18 cellular contexts compared by ENCODE assay signal in the genomic region with DNA sequence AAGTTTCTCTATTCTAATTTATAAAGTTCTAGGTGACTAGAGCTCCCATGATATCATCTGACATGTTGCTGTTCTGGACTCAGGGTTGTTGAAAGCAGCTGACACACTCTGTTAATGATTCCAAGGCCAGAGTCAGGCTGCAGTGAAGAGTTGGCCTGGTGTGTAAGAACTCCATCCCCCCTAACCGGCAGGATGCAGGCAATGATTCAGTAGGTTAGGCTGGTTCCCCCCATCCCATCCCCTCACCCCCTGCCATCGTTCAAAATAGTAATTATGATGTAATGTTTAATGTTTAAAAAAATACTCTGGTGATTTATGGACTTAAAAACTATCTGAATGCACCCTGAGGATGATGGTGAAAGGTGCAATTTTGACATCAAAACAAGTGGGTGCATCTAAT. TPM values are rescaled to one million over a fixed set of nuclear protein-coding genes. Genes with fewer than 3 reads are reported as not detected.
A peak's percentile ranks its signal among the peaks of the same experiment; 100 is the strongest.
DNase-seq lines count a peak whose midpoint lies in the region; ATAC-seq and TF ChIP-seq lines count a peak whose summit lies in the region.
"Had no signal": no experiment of that assay in that cellular context is flagged by ENCODE, and none has a peak within 500 bp of the region (broad histone marks: within the 10 kb centered on the region; RNA-seq: fewer than 3 reads in every experiment).

No MANE protein-coding gene starts in this region.

- POLR2A ChIA-PET in HEK293 (lab: Yijun Ruan, JAX), result no interaction called here

- TF ChIP-seq EP300 in gastroesophageal sphincter (IDR thresholded peaks at IDR 0.05), result no peak

- WGBS in gastroesophageal sphincter (ENCODE audit: low coverage in 1 of 2), 2 donors, result 30% methylated on average over 2 of the region's 2 CpGs; no CpG with 5 or more reads in 1 of the 2 donors

- CTCF ChIA-PET in HEK293 (lab: Yijun Ruan, JAX), result no interaction called here

- TF ChIP-seq CTCF in HEK293 (tag by site-specific recombination; IDR thresholded peaks at IDR 0.05), result no peak
- no peak for TF ChIP-seq CTCF in gastroesophageal sphincter (IDR thresholded peaks at IDR 0.05)

- DNase-seq in NCI-H2227 (lab: John Stamatoyannopoulos, UW; ENCODE audit: unreplicated experiment), result peak; percentile 35
- DNase-seq in left kidney (ENCODE audit: low read depth, low spot score), result peak; percentile 84
- DNase-seq in 8988T, result no peak
- DNase-seq in T-helper 9 cell, result no peak
- DNase-seq: activated naive CD8-positive, alpha-beta T cell treated with anti-CD3 and anti-CD28 coated beads, Interleukin-2, amount 10 ng/mL, durations not matched to agents 7 days and 5 days; GOT3; mucosa of descending colon; stimulated activated CD4-positive, alpha-beta T cell treated with anti-CD3 and anti-CD28 coated beads, Interleukin-2, amount 100 ng/mL, for 48 hours; stimulated activated naive CD4-positive, alpha-beta T cell had no signal

- no peak overlapping the region for H3K4me3 ChIP-seq in HEK293 (ENCODE audit: low read depth, low read length)
- no peak overlapping the region for H3K4me3 ChIP-seq in gastroesophageal sphincter
- H3K4me3 ChIP-seq: esophagus muscularis mucosa, mucosa of descending colon had no signal

- H3K9me3 ChIP-seq in HEK293 (ENCODE audit: control insufficient read depth, insufficient read depth, low read depth, low read length) (no peaks in the 10 kb centered on the region), gastroesophageal sphincter (no peaks in the 10 kb centered on the region)
- H3K9me3 ChIP-seq: esophagus muscularis mucosa, mucosa of descending colon had no signal

- no peaks in the 10 kb centered on the region for H3K4me1 ChIP-seq in HEK293 (ENCODE audit: control insufficient read depth, insufficient read depth, low read length)
- H3K4me1 ChIP-seq in gastroesophageal sphincter, result peaks cover 0 to 23% (median 17%) of the 10 kb centered on the region in 3 donors

- peak; percentile 76 for ATAC-seq in GM18511 (IDR thresholded peaks at IDR 0.05; ENCODE audit: unreplicated experiment)
- no peak for ATAC-seq in HG02870 (IDR thresholded peaks at IDR 0.05; ENCODE audit: unreplicated experiment)
- ATAC-seq in gastroesophageal sphincter, result no peak
- ATAC-seq: mucosa of descending colon, Right ventricle myocardium inferior had no signal

- H3K36me3 ChIP-seq in HEK293 (ENCODE audit: control insufficient read depth in 2 of 2, insufficient read depth in 1 of 2, low read length in 2 of 2), result peaks cover 0 to 1% of the 10 kb centered on the region in 2 experiments; a peak in 1 of 3 replicates
- H3K36me3 ChIP-seq in gastroesophageal sphincter, result no peaks in the 10 kb centered on the region
- H3K36me3 ChIP-seq: esophagus muscularis mucosa had no signal

- H3K27me3 ChIP-seq in gastroesophageal sphincter, result peaks cover 34% of the 10 kb centered on the region

- H3K27ac ChIP-seq in HEK293 (ENCODE audit: extremely low read depth, low read depth, low read length) (no peak overlapping the region), gastroesophageal sphincter (no peak overlapping the region)
- H3K27ac ChIP-seq: esophagus muscularis mucosa had no signal

- no peak for TF ChIP-seq POLR2A in gastroesophageal sphincter (IDR thresholded peaks at IDR 0.05)

TF ChIP-seq in HEK293, 187 proteins besides CTCF, POLR2A, EP300 and RAD21 (continues in another document):
- no peak for TF ChIP-seq ZNF664 (tag by site-specific recombination; IDR thresholded peaks at IDR 0.05)
- 0 out of 2 replicates have a peak, but pooled peaks have one; percentile 27 for TF ChIP-seq SCRT2 (tag by site-specific recombination; IDR thresholded peaks at IDR 0.05)
- TF ChIP-seq ZNF600 (tag by site-specific recombination; IDR thresholded peaks at IDR 0.05), result peak; percentile 65; the same call in 1 of the 2 replicates
- no peak for TF ChIP-seq ZNF621 (tag by site-specific recombination; IDR thresholded peaks at IDR 0.05)
- TF ChIP-seq, protein P1, sequence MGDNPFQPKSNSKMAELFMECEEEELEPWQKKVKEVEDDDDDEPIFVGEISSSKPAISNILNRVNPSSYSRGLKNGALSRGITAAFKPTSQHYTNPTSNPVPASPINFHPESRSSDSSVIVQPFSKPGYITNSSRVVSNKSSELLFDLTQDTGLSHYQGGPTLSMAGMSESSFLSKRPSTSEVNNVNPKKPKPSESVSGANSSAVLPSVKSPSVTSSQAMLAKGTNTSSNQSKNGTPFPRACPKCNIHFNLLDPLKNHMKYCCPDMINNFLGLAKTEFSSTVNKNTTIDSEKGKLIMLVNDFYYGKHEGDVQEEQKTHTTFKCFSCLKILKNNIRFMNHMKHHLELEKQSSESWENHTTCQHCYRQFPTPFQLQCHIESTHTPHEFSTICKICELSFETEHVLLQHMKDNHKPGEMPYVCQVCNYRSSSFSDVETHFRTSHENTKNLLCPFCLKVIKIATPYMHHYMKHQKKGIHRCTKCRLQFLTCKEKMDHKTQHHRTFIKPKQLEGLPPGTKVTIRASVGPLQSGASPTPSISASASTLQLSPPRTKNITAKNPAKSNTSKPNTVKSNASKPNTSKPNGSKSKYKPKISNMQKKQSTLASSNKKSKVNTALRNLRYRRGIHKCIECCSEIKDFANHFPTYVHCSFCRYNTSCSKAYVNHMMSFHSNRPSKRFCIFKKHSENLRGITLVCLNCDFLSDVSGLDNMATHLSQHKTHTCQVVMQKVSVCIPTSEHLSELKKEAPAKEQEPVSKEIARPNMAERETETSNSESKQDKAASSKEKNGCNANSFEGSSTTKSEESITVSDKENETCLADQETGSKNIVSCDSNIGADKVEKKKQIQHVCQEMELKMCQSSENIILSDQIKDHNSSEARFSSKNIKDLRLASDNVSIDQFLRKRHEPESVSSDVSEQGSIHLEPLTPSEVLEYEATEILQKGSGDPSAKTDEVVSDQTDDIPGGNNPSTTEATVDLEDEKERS (tag by site-specific recombination; IDR thresholded peaks at IDR 0.05), result no peak
- no peak for TF ChIP-seq ZNF558 (tag by site-specific recombination; IDR thresholded peaks at IDR 0.05)
- no peak for TF ChIP-seq ZNF211 (tag by site-specific recombination; IDR thresholded peaks at IDR 0.05; ENCODE audit: low read depth)
- TF ChIP-seq ZNF174 (tag by site-specific recombination; IDR thresholded peaks at IDR 0.05), result no peak
- TF ChIP-seq, protein P2, sequence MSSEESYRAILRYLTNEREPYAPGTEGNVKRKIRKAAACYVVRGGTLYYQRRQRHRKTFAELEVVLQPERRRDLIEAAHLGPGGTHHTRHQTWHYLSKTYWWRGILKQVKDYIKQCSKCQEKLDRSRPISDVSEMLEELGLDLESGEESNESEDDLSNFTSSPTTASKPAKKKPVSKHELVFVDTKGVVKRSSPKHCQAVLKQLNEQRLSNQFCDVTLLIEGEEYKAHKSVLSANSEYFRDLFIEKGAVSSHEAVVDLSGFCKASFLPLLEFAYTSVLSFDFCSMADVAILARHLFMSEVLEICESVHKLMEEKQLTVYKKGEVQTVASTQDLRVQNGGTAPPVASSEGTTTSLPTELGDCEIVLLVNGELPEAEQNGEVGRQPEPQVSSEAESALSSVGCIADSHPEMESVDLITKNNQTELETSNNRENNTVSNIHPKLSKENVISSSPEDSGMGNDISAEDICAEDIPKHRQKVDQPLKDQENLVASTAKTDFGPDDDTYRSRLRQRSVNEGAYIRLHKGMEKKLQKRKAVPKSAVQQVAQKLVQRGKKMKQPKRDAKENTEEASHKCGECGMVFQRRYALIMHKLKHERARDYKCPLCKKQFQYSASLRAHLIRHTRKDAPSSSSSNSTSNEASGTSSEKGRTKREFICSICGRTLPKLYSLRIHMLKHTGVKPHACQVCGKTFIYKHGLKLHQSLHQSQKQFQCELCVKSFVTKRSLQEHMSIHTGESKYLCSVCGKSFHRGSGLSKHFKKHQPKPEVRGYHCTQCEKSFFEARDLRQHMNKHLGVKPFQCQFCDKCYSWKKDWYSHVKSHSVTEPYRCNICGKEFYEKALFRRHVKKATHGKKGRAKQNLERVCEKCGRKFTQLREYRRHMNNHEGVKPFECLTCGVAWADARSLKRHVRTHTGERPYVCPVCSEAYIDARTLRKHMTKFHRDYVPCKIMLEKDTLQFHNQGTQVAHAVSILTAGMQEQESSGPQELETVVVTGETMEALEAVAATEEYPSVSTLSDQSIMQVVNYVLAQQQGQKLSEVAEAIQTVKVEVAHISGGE (tag by site-specific recombination; conservative IDR thresholded peaks at IDR 0.05; ENCODE audit: low read depth), result no peak
- TF ChIP-seq ZFP41 (tag by site-specific recombination; IDR thresholded peaks at IDR 0.05; ENCODE audit: borderline replicate concordance), result no peak
- no peak for TF ChIP-seq ZNF366 (tag by site-specific recombination; conservative IDR thresholded peaks at IDR 0.05)
- TF ChIP-seq, protein P3, sequence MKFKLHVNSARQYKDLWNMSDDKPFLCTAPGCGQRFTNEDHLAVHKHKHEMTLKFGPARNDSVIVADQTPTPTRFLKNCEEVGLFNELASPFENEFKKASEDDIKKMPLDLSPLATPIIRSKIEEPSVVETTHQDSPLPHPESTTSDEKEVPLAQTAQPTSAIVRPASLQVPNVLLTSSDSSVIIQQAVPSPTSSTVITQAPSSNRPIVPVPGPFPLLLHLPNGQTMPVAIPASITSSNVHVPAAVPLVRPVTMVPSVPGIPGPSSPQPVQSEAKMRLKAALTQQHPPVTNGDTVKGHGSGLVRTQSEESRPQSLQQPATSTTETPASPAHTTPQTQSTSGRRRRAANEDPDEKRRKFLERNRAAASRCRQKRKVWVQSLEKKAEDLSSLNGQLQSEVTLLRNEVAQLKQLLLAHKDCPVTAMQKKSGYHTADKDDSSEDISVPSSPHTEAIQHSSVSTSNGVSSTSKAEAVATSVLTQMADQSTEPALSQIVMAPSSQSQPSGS (tag by site-specific recombination; IDR thresholded peaks at IDR 0.05; ENCODE audit: low read depth), result peak; percentile 29; the same call in 1 of the 2 replicates
- TF ChIP-seq ZNF292 (tag by site-specific recombination; IDR thresholded peaks at IDR 0.05; ENCODE audit: borderline replicate concordance, low read depth), result no peak
- TF ChIP-seq ZNF416 (tag by site-specific recombination; IDR thresholded peaks at IDR 0.05), result no peak
- no peak for TF ChIP-seq SP3 (tag by site-specific recombination; IDR thresholded peaks at IDR 0.05)
- TF ChIP-seq ZNF169 (tag by site-specific recombination; IDR thresholded peaks at IDR 0.05), result no peak
- no peak for TF ChIP-seq GLIS2 (tag by site-specific recombination; IDR thresholded peaks at IDR 0.05)
- no peak for TF ChIP-seq ZNF791 (tag by site-specific recombination; IDR thresholded peaks at IDR 0.05)

RNA-seq across cellular contexts. Expression of a gene that starts 4.6 kb away (rescaled TPM):
- not detected for total RNA-seq in gastroesophageal sphincter
- total RNA-seq: activated naive CD8-positive, alpha-beta T cell treated with anti-CD3 and anti-CD28 coated beads, Interleukin-2, amount 10 ng/mL, durations not matched to agents 7 days and 5 days; B cell; esophagus muscularis mucosa; M059J; mucosa of descending colon; NCI-H460; Right ventricle myocardium inferior had no signal

Comparison
In these comparisons a context has a peak if more than half of its experiments do, and no peak if none do; other contexts are left out.
1. DNase-seq: peak in NCI-H2227 (single experiment) and left kidney (single experiment); none in 8988T (single experiment) and T-helper 9 cell (single experiment).